In the genomic region with DNA sequence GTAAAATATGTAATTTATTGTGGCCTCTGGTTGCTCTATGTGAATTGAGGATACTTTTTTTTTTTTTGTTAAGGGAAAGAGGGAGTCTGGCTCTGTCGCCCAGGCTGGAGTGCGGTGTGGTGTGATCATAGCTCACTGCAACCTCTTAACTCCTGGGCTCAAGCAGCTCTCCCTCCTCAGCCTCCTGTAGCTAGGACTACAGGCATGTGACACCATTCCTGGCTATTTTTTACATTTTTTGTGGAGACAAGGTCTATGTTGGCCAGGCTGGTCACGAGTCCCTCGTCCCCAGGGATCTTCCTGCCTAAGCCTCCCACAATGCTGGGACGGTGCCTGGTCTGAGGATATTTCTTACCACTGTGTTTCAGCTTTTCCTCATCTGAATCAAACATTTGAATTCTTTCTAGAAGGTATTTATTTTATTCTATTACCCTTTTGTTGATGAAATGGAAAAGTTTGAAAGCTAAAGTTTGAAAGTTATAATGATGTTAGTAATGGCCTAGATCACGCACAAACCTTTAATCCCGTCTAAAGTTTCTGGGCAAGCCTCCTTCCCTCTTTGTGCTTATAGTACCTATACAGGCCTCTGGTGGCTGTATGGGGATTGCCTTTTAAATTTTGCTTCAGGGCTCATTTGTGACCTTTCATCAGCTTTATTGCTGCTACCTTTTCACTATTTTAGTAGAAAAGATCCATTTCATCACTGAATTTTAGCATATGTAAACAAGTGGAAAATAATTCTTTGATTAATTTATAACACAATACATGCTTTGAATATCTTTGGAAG, we compare ENCODE assay signal across 8 cellular contexts. TPM values are rescaled to one million over a fixed set of nuclear protein-coding genes. Genes with fewer than 3 reads are reported as not detected.
DNase-seq lines count a peak whose midpoint lies in the region; ATAC-seq and TF ChIP-seq lines count a peak whose summit lies in the region.

No MANE protein-coding gene starts in this region.

- 18 to 28% methylated on average over 7 of the region's 7 CpGs for WGBS in esophagus, 2 donors

- H3K36me3 ChIP-seq in esophagus (ENCODE audit: control insufficient read depth in 2 of 2, insufficient read depth in 2 of 2, low read length in 1 of 2) (no peaks in the 10 kb centered on the region), muscle layer of colon (ENCODE audit: insufficient read depth, low read length) (peaks cover 14% of the 10 kb centered on the region)

- H3K4me1 ChIP-seq in esophagus (ENCODE audit: control insufficient read depth in 2 of 2, insufficient read depth in 2 of 2, low read length in 1 of 2) (peaks cover 2% of the 10 kb centered on the region in 2 donors), muscle layer of colon (ENCODE audit: insufficient read depth, low read length) (peaks cover 37% of the 10 kb centered on the region)

- H3K9ac ChIP-seq in muscle layer of colon (ENCODE audit: low read length): peak overlapping the region; percentile 97

- H3K4me1 Mint-ChIP-seq in T-helper 17 cell: peaks cover 38% of the 10 kb centered on the region

- H3K36me3 Mint-ChIP-seq in T-helper 17 cell (ENCODE audit: low read depth): peaks cover 2% of the 10 kb centered on the region

- ATAC-seq in T-helper 17 cell (no peak), GM21717 (IDR thresholded peaks at IDR 0.05; ENCODE audit: unreplicated experiment) (no peak), HG02970 (IDR thresholded peaks at IDR 0.05; ENCODE audit: low FRiP score, unreplicated experiment) (no peak)

- H3K27me3 ChIP-seq in esophagus (ENCODE audit: control insufficient read depth in 1 of 2, insufficient read depth in 2 of 2, low read length in 2 of 2) (no peaks in the 10 kb centered on the region), muscle layer of colon (ENCODE audit: control insufficient read depth in 1 of 2, insufficient read depth in 2 of 2, low read length in 2 of 2) (no peaks in the 10 kb centered on the region)

- H3K27ac ChIP-seq in C4-2B: no peak overlapping the region
- peak overlapping the region; percentile 44 to 86 for H3K27ac ChIP-seq in esophagus (ENCODE audit: low read depth in 2 of 2, low read length in 1 of 2)
- peak overlapping the region; percentile 60 for H3K27ac ChIP-seq in muscle layer of colon (ENCODE audit: low read depth, low read length)

- H3K4me3 Mint-ChIP-seq in T-helper 17 cell: peak overlapping the region; percentile 100

- H3K9me3 ChIP-seq in T-helper 17 cell (ENCODE audit: control insufficient read depth, low read length, poor library complexity, severe bottlenecking) (no peaks in the 10 kb centered on the region), esophagus (ENCODE audit: control insufficient read depth in 2 of 2, insufficient read depth in 1 of 2, low read depth in 1 of 2, low read length in 1 of 2) (no peaks in the 10 kb centered on the region), muscle layer of colon (ENCODE audit: low read length) (no peaks in the 10 kb centered on the region)

- TF ChIP-seq CTCF in C4-2B (conservative IDR thresholded peaks at IDR 0.05): peak; percentile 34

- H3K27me3 Mint-ChIP-seq in T-helper 17 cell: no peaks in the 10 kb centered on the region

- H3K4me3 ChIP-seq in esophagus (ENCODE audit: low read depth in 1 of 2, low read length in 2 of 2) (peak overlapping the region; percentile 24 to 95), muscle layer of colon (ENCODE audit: low read depth in 1 of 2, low read length in 2 of 2) (peak overlapping the region in 1 of 2 donors; percentile 97)

- H3K27ac Mint-ChIP-seq in T-helper 17 cell: peak overlapping the region; percentile 32

- DNase-seq in HCEC 1CT (peak; percentile 41), T-helper 17 cell (no peak), NCI-H774 (lab: John Stamatoyannopoulos, UW) (no peak)

RNA-seq across cellular contexts. Expression of gene IFRD1, which starts 2.0 kb away (rescaled TPM):
- total RNA-seq in T-helper 17 cell: 100 to 1,000 TPM; 269 to 276 TPM
- polyA plus RNA-seq in esophagus: 10 to 100 TPM; 25.1 to 33.3 TPM

RNA-seq across cellular contexts. Expression of gene LSMEM1, which starts 28.5 kb away (rescaled TPM):
- total RNA-seq in T-helper 17 cell: 1 to 10 TPM; 7.5 to 8.9 TPM
- polyA plus RNA-seq in esophagus: 1 to 10 TPM in 1 of 2 donors, under 1 TPM in 1; 0.67 to 4.1 TPM
